In genomic region chr9:137277329-137278041, GRCh38 we compare ENCODE assay signal across 8 cellular contexts. TPM values are rescaled to one million over a fixed set of nuclear protein-coding genes. Genes with fewer than 3 reads are reported as not detected.
DNase-seq lines count a peak whose midpoint lies in the region; ATAC-seq lines count a peak whose summit lies in the region.

Gene TOR4A (plus strand): TSS chr9:137277726. CDS start chr9:137278690, 964 bp downstream.

- peaks cover 23% of the 10 kb centered on the region for H3K4me1 ChIP-seq in mesodermal cell (ENCODE audit: control insufficient read depth, insufficient read depth, low read length, poor library complexity, severe bottlenecking)
- peaks cover 7% of the 10 kb centered on the region for H3K4me1 ChIP-seq in urinary bladder (ENCODE audit: insufficient read depth)

- no peaks in the 10 kb centered on the region for H3K9me3 ChIP-seq in mesodermal cell (ENCODE audit: control insufficient read depth, low read length)

- H3K36me3 ChIP-seq in mesodermal cell (ENCODE audit: control insufficient read depth, insufficient read depth, low read length) (peaks cover 36% of the 10 kb centered on the region), urinary bladder (ENCODE audit: insufficient read depth) (no peaks in the 10 kb centered on the region)

- WGBS in mesodermal cell (ENCODE audit: insufficient coverage in 2 of 2), 2 experiments = 10 to 19% methylated on average over 13 to 19 of the region's 25 CpGs
- WGBS in urinary bladder = 21% methylated on average over 25 of the region's 25 CpGs

- peak within 1 kb of the TSS; percentile 64 for H3K4me3 ChIP-seq in mesodermal cell (ENCODE audit: extremely low read depth, insufficient read depth, low read length, poor library complexity, severe bottlenecking)
- peak within 1 kb of the TSS; percentile 41 for H3K4me3 ChIP-seq in urinary bladder (ENCODE audit: low read depth, low read length)

- H3K27ac ChIP-seq in mesodermal cell (ENCODE audit: low read depth, low read length, severe bottlenecking) (peak within 1 kb of the TSS; percentile 91), urinary bladder (ENCODE audit: low read depth) (peak within 1 kb of the TSS; percentile 67)

- peak; percentile 69 for DNase-seq in COLO668 (lab: John Stamatoyannopoulos, UW; ENCODE audit: unreplicated experiment)
- peak; percentile 94 for DNase-seq in GM19240 (ENCODE audit: insufficient read length, low spot score)
- peak; percentile 50 for DNase-seq in T1000 (lab: John Stamatoyannopoulos, UW)
- peak; percentile 80 for DNase-seq in epidermal melanocyte (ENCODE audit: insufficient read length, low spot score)
- no peak for DNase-seq in inferior parietal cortex (ENCODE audit: extremely low spot score)

- ATAC-seq in HG03442 (IDR thresholded peaks at IDR 0.05; ENCODE audit: unreplicated experiment) = peak; percentile 74

RNA-seq across cellular contexts. Expression of gene TOR4A, which starts in this region (rescaled TPM):
- polyA plus RNA-seq in mesodermal cell (2013, experiment 1 of 2) = 19.6 TPM
- polyA plus RNA-seq in mesodermal cell (2013, experiment 2 of 2) = 15.5 TPM
- total RNA-seq in urinary bladder = 2.0 TPM
- 8.1 TPM for polyA plus RNA-seq in urinary bladder
